ENCODE assay signal across 1 cellular context in the genomic region with DNA sequence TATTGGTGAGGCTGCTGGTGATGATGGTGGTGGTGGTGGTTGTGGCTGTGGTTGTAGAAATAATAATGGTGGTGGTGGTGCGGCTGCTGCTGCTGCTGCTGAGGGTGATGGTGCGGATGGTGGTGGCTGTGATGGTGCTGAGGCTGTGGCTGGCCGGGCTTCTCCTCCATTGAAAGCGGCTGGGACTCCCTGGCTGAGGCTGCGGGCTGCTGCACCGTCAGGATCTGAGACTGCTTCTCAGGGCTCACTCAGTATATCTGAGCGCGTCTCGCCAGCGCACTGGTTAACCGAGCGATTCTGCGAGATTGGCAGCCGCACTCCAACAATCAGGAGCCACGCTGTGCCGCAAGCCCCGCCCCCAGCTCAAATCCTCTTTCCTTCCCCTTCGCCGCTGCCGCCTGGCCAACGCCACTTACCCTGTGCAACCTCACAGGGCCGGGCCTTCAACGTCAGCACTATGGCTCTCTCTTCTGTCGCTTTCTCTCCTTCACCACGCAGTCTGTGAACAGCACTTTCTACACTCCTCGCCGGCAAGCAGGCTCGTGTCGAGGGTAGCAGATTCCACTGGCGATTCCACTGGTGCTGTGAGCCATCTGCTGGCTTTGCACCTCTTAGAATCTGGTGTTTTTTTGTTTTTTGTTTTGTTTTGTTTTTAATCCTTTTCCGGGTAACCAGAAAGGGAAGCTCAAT.
A peak's percentile ranks its signal among the peaks of the same experiment; 100 is the strongest.
TF ChIP-seq lines count a peak whose summit lies in the region.

A gene with protein sequence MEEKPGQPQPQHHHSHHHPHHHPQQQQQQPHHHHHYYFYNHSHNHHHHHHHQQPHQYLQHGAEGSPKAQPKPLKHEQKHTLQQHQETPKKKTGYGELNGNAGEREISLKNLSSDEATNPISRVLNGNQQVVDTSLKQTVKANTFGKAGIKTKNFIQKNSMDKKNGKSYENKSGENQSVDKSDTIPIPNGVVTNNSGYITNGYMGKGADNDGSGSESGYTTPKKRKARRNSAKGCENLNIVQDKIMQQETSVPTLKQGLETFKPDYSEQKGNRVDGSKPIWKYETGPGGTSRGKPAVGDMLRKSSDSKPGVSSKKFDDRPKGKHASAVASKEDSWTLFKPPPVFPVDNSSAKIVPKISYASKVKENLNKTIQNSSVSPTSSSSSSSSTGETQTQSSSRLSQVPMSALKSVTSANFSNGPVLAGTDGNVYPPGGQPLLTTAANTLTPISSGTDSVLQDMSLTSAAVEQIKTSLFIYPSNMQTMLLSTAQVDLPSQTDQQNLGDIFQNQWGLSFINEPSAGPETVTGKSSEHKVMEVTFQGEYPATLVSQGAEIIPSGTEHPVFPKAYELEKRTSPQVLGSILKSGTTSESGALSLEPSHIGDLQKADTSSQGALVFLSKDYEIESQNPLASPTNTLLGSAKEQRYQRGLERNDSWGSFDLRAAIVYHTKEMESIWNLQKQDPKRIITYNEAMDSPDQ (minus strand): TSS at position 259 of the 690 bp plus-strand sequence. CDS start 89 bp downstream, at position 170.

TF ChIP-seq in HEK293, 187 proteins besides CTCF, POLR2A, EP300 and RAD21 (continued from another document and continues in another):
- peak; percentile 96 for TF ChIP-seq ZNF837 (tag by site-specific recombination; IDR thresholded peaks at IDR 0.05)
- no peak for TF ChIP-seq ZNF155 (tag by site-specific recombination; IDR thresholded peaks at IDR 0.05)
- TF ChIP-seq ZNF24 (tag by site-specific recombination; IDR thresholded peaks at IDR 0.05), result peak; percentile 63; the same call in 1 of the 2 replicates
- TF ChIP-seq ZNF23 (tag by site-specific recombination; IDR thresholded peaks at IDR 0.05; ENCODE audit: borderline replicate concordance), result no peak
- no peak; the same call in 1 of the 2 replicates for TF ChIP-seq SCRT2 (tag by site-specific recombination; IDR thresholded peaks at IDR 0.05)
- TF ChIP-seq ZNF426 (tag by site-specific recombination; IDR thresholded peaks at IDR 0.05), result no peak
- TF ChIP-seq ZNF449 (tag by site-specific recombination; IDR thresholded peaks at IDR 0.05), result peak; percentile 21
- 0 out of 2 replicates have a peak, but pooled peaks have one; percentile 47 for TF ChIP-seq ZFHX2 (tag by site-specific recombination; conservative IDR thresholded peaks at IDR 0.05)
- TF ChIP-seq ZNF138 (tag by site-specific recombination; IDR thresholded peaks at IDR 0.05; ENCODE audit: borderline replicate concordance), result no peak
- TF ChIP-seq ZNF670 (tag by site-specific recombination; IDR thresholded peaks at IDR 0.05; ENCODE audit: low read depth), result no peak
- TF ChIP-seq ZNF704 (tag by site-specific recombination; IDR thresholded peaks at IDR 0.05), result no peak
- peak; percentile 84; the same call in 1 of the 2 replicates for TF ChIP-seq ZFP37 (tag by site-specific recombination; IDR thresholded peaks at IDR 0.05)
- peak; percentile 96 for TF ChIP-seq SP2 (tag by site-specific recombination; IDR thresholded peaks at IDR 0.05)
- TF ChIP-seq ZNF2 (tag by site-specific recombination; IDR thresholded peaks at IDR 0.05), result peak; percentile 97
- peak; percentile 50; the same call in 1 of the 2 replicates for TF ChIP-seq ZNF157 (tag by site-specific recombination; IDR thresholded peaks at IDR 0.05)
- TF ChIP-seq GLIS2 (tag by site-specific recombination; IDR thresholded peaks at IDR 0.05), result no peak
- no peak for TF ChIP-seq ZNF302 (tag by site-specific recombination; IDR thresholded peaks at IDR 0.05; ENCODE audit: low read depth)
- no peak for TF ChIP-seq ZNF664 (tag by site-specific recombination; IDR thresholded peaks at IDR 0.05)
- TF ChIP-seq, protein P1, sequence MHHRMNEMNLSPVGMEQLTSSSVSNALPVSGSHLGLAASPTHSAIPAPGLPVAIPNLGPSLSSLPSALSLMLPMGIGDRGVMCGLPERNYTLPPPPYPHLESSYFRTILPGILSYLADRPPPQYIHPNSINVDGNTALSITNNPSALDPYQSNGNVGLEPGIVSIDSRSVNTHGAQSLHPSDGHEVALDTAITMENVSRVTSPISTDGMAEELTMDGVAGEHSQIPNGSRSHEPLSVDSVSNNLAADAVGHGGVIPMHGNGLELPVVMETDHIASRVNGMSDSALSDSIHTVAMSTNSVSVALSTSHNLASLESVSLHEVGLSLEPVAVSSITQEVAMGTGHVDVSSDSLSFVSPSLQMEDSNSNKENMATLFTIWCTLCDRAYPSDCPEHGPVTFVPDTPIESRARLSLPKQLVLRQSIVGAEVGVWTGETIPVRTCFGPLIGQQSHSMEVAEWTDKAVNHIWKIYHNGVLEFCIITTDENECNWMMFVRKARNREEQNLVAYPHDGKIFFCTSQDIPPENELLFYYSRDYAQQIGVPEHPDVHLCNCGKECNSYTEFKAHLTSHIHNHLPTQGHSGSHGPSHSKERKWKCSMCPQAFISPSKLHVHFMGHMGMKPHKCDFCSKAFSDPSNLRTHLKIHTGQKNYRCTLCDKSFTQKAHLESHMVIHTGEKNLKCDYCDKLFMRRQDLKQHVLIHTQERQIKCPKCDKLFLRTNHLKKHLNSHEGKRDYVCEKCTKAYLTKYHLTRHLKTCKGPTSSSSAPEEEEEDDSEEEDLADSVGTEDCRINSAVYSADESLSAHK (tag by site-specific recombination; IDR thresholded peaks at IDR 0.05), result 0 out of 2 replicates have a peak, but pooled peaks have one; percentile 12
- TF ChIP-seq, protein P2, sequence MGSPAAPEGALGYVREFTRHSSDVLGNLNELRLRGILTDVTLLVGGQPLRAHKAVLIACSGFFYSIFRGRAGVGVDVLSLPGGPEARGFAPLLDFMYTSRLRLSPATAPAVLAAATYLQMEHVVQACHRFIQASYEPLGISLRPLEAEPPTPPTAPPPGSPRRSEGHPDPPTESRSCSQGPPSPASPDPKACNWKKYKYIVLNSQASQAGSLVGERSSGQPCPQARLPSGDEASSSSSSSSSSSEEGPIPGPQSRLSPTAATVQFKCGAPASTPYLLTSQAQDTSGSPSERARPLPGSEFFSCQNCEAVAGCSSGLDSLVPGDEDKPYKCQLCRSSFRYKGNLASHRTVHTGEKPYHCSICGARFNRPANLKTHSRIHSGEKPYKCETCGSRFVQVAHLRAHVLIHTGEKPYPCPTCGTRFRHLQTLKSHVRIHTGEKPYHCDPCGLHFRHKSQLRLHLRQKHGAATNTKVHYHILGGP (tag by site-specific recombination; IDR thresholded peaks at IDR 0.05), result no peak; the same call in 1 of the 2 replicates
- TF ChIP-seq KLF9 (tag by site-specific recombination; IDR thresholded peaks at IDR 0.05; ENCODE audit: low read depth), result peak; percentile 72; the same call in 1 of the 2 replicates
- no peak for TF ChIP-seq BCL11B (tag by site-specific recombination; IDR thresholded peaks at IDR 0.05; ENCODE audit: low read depth)
- no peak for TF ChIP-seq ZBTB1 (tag by site-specific recombination; IDR thresholded peaks at IDR 0.05)
- no peak for TF ChIP-seq ZNF350 (tag by site-specific recombination; IDR thresholded peaks at IDR 0.05)
- peak; percentile 91 for TF ChIP-seq ZNF501 (tag by site-specific recombination; IDR thresholded peaks at IDR 0.05)
- TF ChIP-seq, protein P3, sequence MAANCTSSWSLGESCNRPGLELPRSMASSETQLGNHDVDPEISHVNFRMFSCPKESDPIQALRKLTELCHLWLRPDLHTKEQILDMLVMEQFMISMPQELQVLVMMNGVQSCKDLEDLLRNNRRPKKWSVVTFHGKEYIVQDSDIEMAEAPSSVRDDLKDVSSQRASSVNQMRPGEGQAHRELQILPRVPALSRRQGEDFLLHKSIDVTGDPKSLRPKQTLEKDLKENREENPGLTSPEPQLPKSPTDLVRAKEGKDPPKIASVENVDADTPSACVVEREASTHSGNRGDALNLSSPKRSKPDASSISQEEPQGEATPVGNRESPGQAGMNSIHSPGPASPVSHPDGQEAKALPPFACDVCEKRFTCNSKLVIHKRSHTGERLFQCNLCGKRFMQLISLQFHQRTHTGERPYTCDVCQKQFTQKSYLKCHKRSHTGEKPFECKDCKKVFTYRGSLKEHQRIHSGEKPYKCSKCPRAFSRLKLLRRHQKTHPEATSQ (tag by site-specific recombination; IDR thresholded peaks at IDR 0.05), result peak; percentile 78
- peak; percentile 96 for TF ChIP-seq ZBTB20 (tag by site-specific recombination; IDR thresholded peaks at IDR 0.05)
- 0 out of 2 replicates have a peak, but pooled peaks have one; percentile 11 for TF ChIP-seq ZNF610 (tag by site-specific recombination; IDR thresholded peaks at IDR 0.05; ENCODE audit: borderline replicate concordance)
- no peak for TF ChIP-seq ZNF621 (tag by site-specific recombination; IDR thresholded peaks at IDR 0.05)
- TF ChIP-seq ZNF19 (tag by site-specific recombination; IDR thresholded peaks at IDR 0.05; ENCODE audit: low read depth), result no peak
- TF ChIP-seq ZNF830 (tag by site-specific recombination; IDR thresholded peaks at IDR 0.05; ENCODE audit: low read depth), result no peak
- TF ChIP-seq GLI4 (tag by site-specific recombination; IDR thresholded peaks at IDR 0.05), result peak; percentile 97
- TF ChIP-seq ZNF366 (tag by site-specific recombination; conservative IDR thresholded peaks at IDR 0.05), result peak; percentile 98
- peak; percentile 67; the same call in 1 of the 2 replicates for TF ChIP-seq KLF8 (tag by site-specific recombination; IDR thresholded peaks at IDR 0.05)
- no peak for TF ChIP-seq ZNF202 (tag by site-specific recombination; IDR thresholded peaks at IDR 0.05; ENCODE audit: borderline replicate concordance)
- TF ChIP-seq, protein P4, sequence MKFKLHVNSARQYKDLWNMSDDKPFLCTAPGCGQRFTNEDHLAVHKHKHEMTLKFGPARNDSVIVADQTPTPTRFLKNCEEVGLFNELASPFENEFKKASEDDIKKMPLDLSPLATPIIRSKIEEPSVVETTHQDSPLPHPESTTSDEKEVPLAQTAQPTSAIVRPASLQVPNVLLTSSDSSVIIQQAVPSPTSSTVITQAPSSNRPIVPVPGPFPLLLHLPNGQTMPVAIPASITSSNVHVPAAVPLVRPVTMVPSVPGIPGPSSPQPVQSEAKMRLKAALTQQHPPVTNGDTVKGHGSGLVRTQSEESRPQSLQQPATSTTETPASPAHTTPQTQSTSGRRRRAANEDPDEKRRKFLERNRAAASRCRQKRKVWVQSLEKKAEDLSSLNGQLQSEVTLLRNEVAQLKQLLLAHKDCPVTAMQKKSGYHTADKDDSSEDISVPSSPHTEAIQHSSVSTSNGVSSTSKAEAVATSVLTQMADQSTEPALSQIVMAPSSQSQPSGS (tag by site-specific recombination; IDR thresholded peaks at IDR 0.05; ENCODE audit: low read depth), result no peak
- TF ChIP-seq ZNF362 (tag by site-specific recombination; IDR thresholded peaks at IDR 0.05), result no peak
- TF ChIP-seq PRDM2 (tag by site-specific recombination; IDR thresholded peaks at IDR 0.05; ENCODE audit: borderline replicate concordance), result no peak
